In genomic region chr1:235649722-235650163, GRCh38 we compare ENCODE assay signal across 8 cellular contexts. TPM values are rescaled to one million over a fixed set of nuclear protein-coding genes. Genes with fewer than 3 reads are reported as not detected.
DNase-seq lines count a peak whose midpoint lies in the region; ATAC-seq and TF ChIP-seq lines count a peak whose summit lies in the region.

Gene GNG4, minus strand, starts transcription at chr1:235649784. Its CDS starts 65,946 bp downstream, at chr1:235583838.

- POLR2A ChIA-PET in activated CD4-positive, alpha-beta T cell treated with anti-CD3 and anti-CD28 coated beads, Interleukin-2, amount 10 ng/mL, durations not matched to agents 7 days and 5 days (lab: Charles Lee): no interaction called here

- H3K9me3 Mint-ChIP-seq in activated CD4-positive, alpha-beta T cell treated with anti-CD3 and anti-CD28 coated beads, Interleukin-2, amount 10 ng/mL, durations not matched to agents 7 days and 5 days: peaks cover 2% of the 10 kb centered on the region

- DNase-seq in NCI-H524 (lab: John Stamatoyannopoulos, UW): peak; percentile 31 to 45
- no peak for DNase-seq in NCI-H524 treated with DMSO at 0.1 percent for 48 hours (lab: John Stamatoyannopoulos, UW)
- peak; percentile 73 for DNase-seq in HuH-7.5 (ENCODE audit: low spot score)
- no peak for DNase-seq in activated CD4-positive, alpha-beta T cell treated with anti-CD3 and anti-CD28 coated beads, Interleukin-2, amount 10 ng/mL, durations not matched to agents 7 days and 5 days
- DNase-seq in foreskin fibroblast: no peak
- DNase-seq in retinal pigment epithelial cell (ENCODE audit: low read depth): no peak
- no peak for DNase-seq in NCI-H187 treated with DMSO at 0.1 percent for 48 hours (lab: John Stamatoyannopoulos, UW)

- no peak for TF ChIP-seq CTCF in foreskin fibroblast (IDR thresholded peaks at IDR 0.05; ENCODE audit: low read depth, low read length)
- no peak for TF ChIP-seq CTCF in retinal pigment epithelial cell (conservative IDR thresholded peaks at IDR 0.05; ENCODE audit: low read depth, low read length)

- peaks cover 74% of the 10 kb centered on the region for H3K27me3 Mint-ChIP-seq in activated CD4-positive, alpha-beta T cell treated with anti-CD3 and anti-CD28 coated beads, Interleukin-2, amount 10 ng/mL, durations not matched to agents 7 days and 5 days

- CTCF ChIA-PET in activated CD4-positive, alpha-beta T cell treated with anti-CD3 and anti-CD28 coated beads, Interleukin-2, amount 10 ng/mL, durations not matched to agents 7 days and 5 days (lab: Charles Lee): no interaction called here

- ATAC-seq in HG03097 (IDR thresholded peaks at IDR 0.05; ENCODE audit: low FRiP score, unreplicated experiment): no peak

- peaks cover 28% of the 10 kb centered on the region for H3K4me1 Mint-ChIP-seq in activated CD4-positive, alpha-beta T cell treated with anti-CD3 and anti-CD28 coated beads, Interleukin-2, amount 10 ng/mL, durations not matched to agents 7 days and 5 days

- H3K4me3 Mint-ChIP-seq in activated CD4-positive, alpha-beta T cell treated with anti-CD3 and anti-CD28 coated beads, Interleukin-2, amount 10 ng/mL, durations not matched to agents 7 days and 5 days: peak within 1 kb of the TSS; percentile 72

- peak within 1 kb of the TSS; percentile 57 for H3K27ac Mint-ChIP-seq in activated CD4-positive, alpha-beta T cell treated with anti-CD3 and anti-CD28 coated beads, Interleukin-2, amount 10 ng/mL, durations not matched to agents 7 days and 5 days

- H3K4me3 ChIP-seq in foreskin fibroblast (ENCODE audit: low read depth in 1 of 2, low read length in 2 of 2) (peak within 1 kb of the TSS; percentile 31 to 40), retinal pigment epithelial cell (ENCODE audit: low read length) (peak within 1 kb of the TSS; percentile 37)

- H3K36me3 Mint-ChIP-seq in activated CD4-positive, alpha-beta T cell treated with anti-CD3 and anti-CD28 coated beads, Interleukin-2, amount 10 ng/mL, durations not matched to agents 7 days and 5 days (ENCODE audit: low read depth): peaks cover 4% of the 10 kb centered on the region

RNA-seq across cellular contexts. Expression of gene GNG4, which starts in this region (rescaled TPM):
- total RNA-seq in activated CD4-positive, alpha-beta T cell treated with anti-CD3 and anti-CD28 coated beads, Interleukin-2, amount 10 ng/mL, durations not matched to agents 7 days and 5 days: under 1 TPM; 0.37 to 0.42 TPM

Comparison
In these comparisons a context has a peak if more than half of its experiments do, and no peak if none do; other contexts are left out.
1. DNase-seq: peak in NCI-H524 (2 of 2) and HuH-7.5 (single experiment); none in NCI-H524 treated with DMSO at 0.1 percent for 48 hours (single experiment), activated CD4-positive, alpha-beta T cell treated with anti-CD3 and anti-CD28 coated beads, Interleukin-2, amount 10 ng/mL, durations not matched to agents 7 days and 5 days (single experiment), foreskin fibroblast (0 of 2), retinal pigment epithelial cell (single experiment) and NCI-H187 treated with DMSO at 0.1 percent for 48 hours (single experiment).